Comparison of ENCODE assay signal across 13 cellular contexts in the genomic region with DNA sequence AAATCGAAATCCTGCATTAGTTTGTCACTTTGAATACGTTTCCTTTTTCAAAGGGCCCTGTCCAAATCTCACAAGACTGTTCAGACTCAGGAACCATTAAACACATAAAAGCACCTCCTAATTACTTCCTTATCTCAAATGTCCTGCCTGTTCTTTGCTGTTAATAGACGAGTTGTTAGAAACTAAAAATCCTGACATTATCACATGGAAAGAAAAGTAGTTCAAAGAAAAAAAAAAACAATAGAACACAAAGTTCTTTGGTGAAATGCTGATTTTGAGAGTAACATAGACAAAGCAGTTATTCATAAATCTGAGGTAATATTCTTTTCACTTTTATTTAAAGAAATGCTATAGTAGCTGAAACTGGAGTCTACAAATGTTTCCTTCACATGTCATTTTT. TPM values are rescaled to one million over a fixed set of nuclear protein-coding genes. Genes with fewer than 3 reads are reported as not detected.
A peak's percentile ranks its signal among the peaks of the same experiment; 100 is the strongest.
DNase-seq lines count a peak whose midpoint lies in the region; ATAC-seq and TF ChIP-seq lines count a peak whose summit lies in the region.
"Had no signal": no experiment of that assay in that cellular context is flagged by ENCODE, and none has a peak within 500 bp of the region (broad histone marks: within the 10 kb centered on the region; RNA-seq: fewer than 3 reads in every experiment).

No MANE protein-coding gene starts in this region.

- H3K27me3 Mint-ChIP-seq in nephron progenitor cell (ENCODE audit: low read depth, poor library complexity), result peaks cover 2% of the 10 kb centered on the region

- DNase-seq in cardiac muscle cell (ENCODE audit: low read depth in 1 of 2, low spot score in 1 of 2), result peak in 1 of 2 donors; percentile 13
- DNase-seq in heart right ventricle, result no peak
- peak; percentile 53 for DNase-seq in SK-MEL-5 (ENCODE audit: low read depth, low spot score)
- no peak for DNase-seq in nephron progenitor cell
- no peak for DNase-seq in NCI-H82 treated with DMSO at 0.1 percent for 48 hours (lab: John Stamatoyannopoulos, UW; ENCODE audit: unreplicated experiment)
- DNase-seq in DMS153 (lab: John Stamatoyannopoulos, UW), result no peak
- DNase-seq: Caco-2; CD8-positive, alpha-beta T cell; H7 had no signal

- H3K27ac ChIP-seq in cardiac muscle cell (peak overlapping the region; percentile 80), heart right ventricle (no peak overlapping the region)

- no peaks in the 10 kb centered on the region for H3K36me3 ChIP-seq in cardiac muscle cell
- no peaks in the 10 kb centered on the region for H3K36me3 ChIP-seq in heart right ventricle

- peaks cover 4% of the 10 kb centered on the region for H3K36me3 Mint-ChIP-seq in nephron progenitor cell (ENCODE audit: low read depth)
- H3K36me3 Mint-ChIP-seq: CD14-positive monocyte; CD8-positive, alpha-beta T cell had no signal

- WGBS in heart right ventricle, 2 donors, result 35 to 37% methylated on average over 3 of the region's 3 CpGs

- peak overlapping the region; percentile 76 for H3K27ac Mint-ChIP-seq in nephron progenitor cell
- H3K27ac Mint-ChIP-seq: CD8-positive, alpha-beta T cell; GM23338 had no signal

- H3K4me1 ChIP-seq in cardiac muscle cell (ENCODE audit: low read depth) (peaks cover 19% of the 10 kb centered on the region), heart right ventricle (peaks cover 0 to 3% (median 0%) of the 10 kb centered on the region in 9 donors)
- H3K4me1 ChIP-seq: Caco-2 had no signal

- intact Hi-C loops in heart right ventricle (cut with DNase I), result no loop called here

- peaks cover 10% of the 10 kb centered on the region for H3K4me1 Mint-ChIP-seq in nephron progenitor cell

- H3K4me3 Mint-ChIP-seq in nephron progenitor cell, result no peak overlapping the region
- H3K4me3 Mint-ChIP-seq: CD14-positive monocyte; CD8-positive, alpha-beta T cell; GM23338 had no signal

- no peaks in the 10 kb centered on the region for H3K9me3 ChIP-seq in cardiac muscle cell (ENCODE audit: low read depth)
- no peaks in the 10 kb centered on the region for H3K9me3 ChIP-seq in heart right ventricle
- H3K9me3 ChIP-seq: Caco-2 had no signal

- no peaks in the 10 kb centered on the region for H3K27me3 ChIP-seq in cardiac muscle cell
- H3K27me3 ChIP-seq in heart right ventricle, result no peaks in the 10 kb centered on the region

- no peak overlapping the region for H3K4me3 ChIP-seq in cardiac muscle cell
- no peak overlapping the region for H3K4me3 ChIP-seq in heart right ventricle
- H3K4me3 ChIP-seq: GM23338 had no signal

- ATAC-seq in heart right ventricle (no peak), HG03469 (IDR thresholded peaks at IDR 0.05; ENCODE audit: unreplicated experiment) (no peak)
- ATAC-seq: CD8-positive, alpha-beta T cell; GM23338; HepG2 had no signal

- TF ChIP-seq CTCF in cardiac muscle cell (IDR thresholded peaks at IDR 0.05; ENCODE audit: low read depth, low read length) (no peak), heart right ventricle (IDR thresholded peaks at IDR 0.05) (no peak), nephron progenitor cell (IDR thresholded peaks at IDR 0.05) (no peak)

- in situ Hi-C loops in SK-MEL-5 (cut with HindIII; ENCODE audit: low pct_unique_long_range_greater_than_20kb, low sequenced_read_pairs), result no loop called here

- H3K9me3 Mint-ChIP-seq in nephron progenitor cell, result peaks cover 3% of the 10 kb centered on the region
- H3K9me3 Mint-ChIP-seq: CD8-positive, alpha-beta T cell; GM23338 had no signal

RNA-seq across cellular contexts. Expression of a gene that starts 12.1 kb away (rescaled TPM):
- total RNA-seq in cardiac muscle cell (26.5 and 39.0 TPM in 2 replicates), heart right ventricle (10 to 100 TPM; 49.1 to 72.5 (median 55.6) TPM)
- polyA plus RNA-seq in cardiac muscle cell (13.8 and 23.0 TPM in 2 replicates), heart right ventricle (10 to 100 TPM; 13.6 to 22.5 TPM)
- total RNA-seq in SK-MEL-5 (2014; rRNA removed; shearing (Covaris generic)), result 12.4 and 16.6 TPM in 2 replicates
- 18.3 and 30.9 TPM in 2 replicates for polyA plus RNA-seq in SK-MEL-5 (2015; cell fraction: cytosol; rRNA removed)
- 10.3 and 13.0 TPM in 2 replicates for polyA plus RNA-seq in SK-MEL-5 (2015; cell fraction: nucleus; rRNA removed)
